Comparison of ENCODE assay signal across 8 cellular contexts in the genomic region with DNA sequence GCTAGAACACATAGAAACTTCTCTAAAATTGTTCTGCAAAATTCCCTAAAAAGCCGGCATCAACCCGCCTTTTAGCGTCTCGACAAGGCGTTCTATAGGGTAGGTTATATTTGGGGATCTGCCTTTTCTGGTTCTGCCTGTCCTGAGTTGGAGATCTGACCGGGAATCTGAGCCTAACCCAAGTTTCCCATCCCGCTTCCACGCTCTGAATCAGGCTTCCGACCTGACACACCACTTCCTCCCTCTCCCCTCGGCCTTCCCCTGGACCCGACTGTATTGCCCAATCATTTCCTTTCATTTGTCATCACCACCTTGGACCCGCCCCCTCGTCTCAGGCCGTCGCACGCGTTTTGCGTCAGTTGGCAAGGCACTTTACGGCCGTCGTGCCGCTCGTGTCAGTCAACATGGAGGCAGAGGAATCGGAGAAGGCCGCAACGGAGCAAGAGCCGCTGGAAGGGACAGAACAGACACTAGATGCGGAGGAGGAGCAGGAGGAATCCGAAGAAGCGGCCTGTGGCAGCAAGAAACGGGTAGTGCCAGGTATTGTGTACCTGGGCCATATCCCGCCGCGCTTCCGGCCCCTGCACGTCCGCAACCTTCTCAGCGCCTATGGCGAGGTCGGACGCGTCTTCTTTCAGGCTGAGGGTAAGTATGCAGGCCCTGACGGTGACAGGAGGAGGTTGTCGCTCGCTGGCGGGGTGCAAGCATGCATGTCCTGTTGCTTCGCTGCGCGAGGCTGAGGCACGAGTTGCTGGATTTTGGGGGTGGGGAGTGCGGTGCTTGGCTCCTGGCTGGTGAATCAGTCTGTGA. TPM values are rescaled to one million over a fixed set of nuclear protein-coding genes. Genes with fewer than 3 reads are reported as not detected.
DNase-seq lines count a peak whose midpoint lies in the region; ATAC-seq, FAIRE-seq and TF ChIP-seq lines count a peak whose summit lies in the region.

ABT1 (plus strand) TSS at position 375 of the 810 bp plus-strand sequence; CDS start at position 405, 30 bp downstream.

- peak within 1 kb of the TSS; percentile 84 for H2AK5ac ChIP-seq in trophoblast cell (ENCODE audit: low read length)

- H3K4me1 ChIP-seq in adrenal gland (replicated peaks in 1 of 2): peaks cover 10 to 16% of the 10 kb centered on the region in 2 donors
- H3K4me1 ChIP-seq in trophoblast cell (ENCODE audit: control insufficient read depth in 1 of 2, insufficient read depth in 2 of 2, low read length in 2 of 2): peaks cover 3 to 9% of the 10 kb centered on the region in 2 experiments

- H3K4me1 Mint-ChIP-seq in type B pancreatic cell (ENCODE audit: unreplicated experiment): no peaks in the 10 kb centered on the region

- peaks cover 0 to 21% of the 10 kb centered on the region in 2 donors for H3K36me3 ChIP-seq in adrenal gland (replicated peaks in 1 of 2)
- H3K36me3 ChIP-seq in trophoblast cell (ENCODE audit: control insufficient read depth in 1 of 2, insufficient read depth in 2 of 2, low read length in 2 of 2): peaks cover 9 to 15% of the 10 kb centered on the region in 2 experiments

- H3K79me1 ChIP-seq in trophoblast cell (ENCODE audit: low read length): peaks cover 5% of the 10 kb centered on the region

- H3K4me2 ChIP-seq in trophoblast cell (ENCODE audit: low read length): peak within 1 kb of the TSS; percentile 97

- H3K79me2 ChIP-seq in trophoblast cell (ENCODE audit: control insufficient read depth, insufficient read depth, low read length, poor library complexity): peaks cover 6% of the 10 kb centered on the region

- WGBS in adrenal gland, 4 donors: 0 to 1% (median 0%) methylated on average over 26 to 51 of the region's 51 CpGs
- no CpG with 5 or more reads among the region's 51 CpGs for WGBS in trophoblast cell (ENCODE audit: extremely low coverage, insufficient coverage, insufficient read length)

- H3K9me3 ChIP-seq in adrenal gland (replicated peaks in 1 of 3) (no peaks in the 10 kb centered on the region), trophoblast cell (ENCODE audit: insufficient read depth, low read depth, low read length) (no peaks in the 10 kb centered on the region)

- DNase-seq in GM12891 (ENCODE audit: insufficient read length, low spot score) (peak; percentile 85), NCI-H1436 treated with DMSO at 0.1 percent for 48 hours (lab: John Stamatoyannopoulos, UW) (peak; percentile 82), T follicular helper cell (ENCODE audit: low read depth) (peak; percentile 95), adrenal gland (peak; percentile 97 to 99 (median 98)), cardiac septum (ENCODE audit: low spot score) (peak; percentile 99), trophoblast cell (peak; percentile 97 to 100), type B pancreatic cell (ENCODE audit: extremely low spot score, unreplicated experiment) (peak; percentile 96)

- FAIRE-seq in GM12891 (lab: Jason Lieb, UNC): peak; percentile 100

- TF ChIP-seq CTCF in adrenal gland (IDR thresholded peaks at IDR 0.05): no peak
- TF ChIP-seq CTCF in type B pancreatic cell (conservative IDR thresholded peaks at IDR 0.05): no peak

- peak within 1 kb of the TSS; percentile 29 to 88 (median 86) for H3K27ac ChIP-seq in adrenal gland
- H3K27ac ChIP-seq in trophoblast cell (ENCODE audit: low read depth, low read length): peak within 1 kb of the TSS; percentile 21

- peak within 1 kb of the TSS; percentile 62 for H2BK120ac ChIP-seq in trophoblast cell (ENCODE audit: insufficient read depth, low read length, poor library complexity)

- H4K91ac ChIP-seq in trophoblast cell (ENCODE audit: low read depth, low read length): peak within 1 kb of the TSS; percentile 75

- H3K27ac Mint-ChIP-seq in type B pancreatic cell: no peak within 1 kb of the TSS

- H3K4me3 ChIP-seq in adrenal gland (peak within 1 kb of the TSS; percentile 56 to 76 (median 64)), trophoblast cell (ENCODE audit: low read depth, low read length) (peak within 1 kb of the TSS; percentile 99)

- intact Hi-C loops in adrenal gland (cut with DNase I): loop anchor here in 1 of 2 donors (5.0 kb wide), 1 partner anchor 254 kb away; no protein-coding TSS in a partner anchor
- intact Hi-C loops in cardiac septum (cut with DNase I): loop anchor here (2.0 to 10.0 kb wide), 3 partner anchors 76 to 1268 kb away; a partner anchor contains a TSS

- peaks cover 20% of the 10 kb centered on the region for H3K27me3 ChIP-seq in adrenal gland
- H3K27me3 ChIP-seq in trophoblast cell (ENCODE audit: insufficient read depth, low read length): no peaks in the 10 kb centered on the region

- H3K4me3 Mint-ChIP-seq in type B pancreatic cell: no peak within 1 kb of the TSS

- H3K36me3 Mint-ChIP-seq in type B pancreatic cell: no peaks in the 10 kb centered on the region

- peak; percentile 73 for TF ChIP-seq POLR2A in GM12891 (IDR thresholded peaks at IDR 0.05; ENCODE audit: low read depth, low read length)
- TF ChIP-seq POLR2A in adrenal gland (IDR thresholded peaks at IDR 0.05): peak; percentile 35 to 81

- peaks cover 33% of the 10 kb centered on the region for H3K27me3 Mint-ChIP-seq in type B pancreatic cell

- peak; percentile 77 for ATAC-seq in HG02840 (IDR thresholded peaks at IDR 0.05; ENCODE audit: low FRiP score, unreplicated experiment)

- no peaks in the 10 kb centered on the region for H3K9me3 Mint-ChIP-seq in type B pancreatic cell

- H3K23ac ChIP-seq in trophoblast cell (ENCODE audit: low read length): no peak within 1 kb of the TSS

- peak within 1 kb of the TSS; percentile 72 for H3K14ac ChIP-seq in trophoblast cell (ENCODE audit: low read length)

- peak within 1 kb of the TSS; percentile 99 for H3K4ac ChIP-seq in trophoblast cell (ENCODE audit: low read depth, low read length)

- peak within 1 kb of the TSS; percentile 100 for H4K8ac ChIP-seq in trophoblast cell (ENCODE audit: low read depth, low read length)

- H4K12ac ChIP-seq in trophoblast cell (ENCODE audit: low read depth, low read length): peak within 1 kb of the TSS; percentile 96

- no peak within 1 kb of the TSS for H2BK12ac ChIP-seq in trophoblast cell (ENCODE audit: low read length)

- peak within 1 kb of the TSS; percentile 80 for H2AFZ ChIP-seq in trophoblast cell (ENCODE audit: insufficient read depth, low read length, poor library complexity)

- peak within 1 kb of the TSS; percentile 94 for H3K18ac ChIP-seq in trophoblast cell (ENCODE audit: low read length)

- peak within 1 kb of the TSS; percentile 71 for H2BK5ac ChIP-seq in trophoblast cell (ENCODE audit: low read depth, low read length, poor library complexity)

- H3K9ac ChIP-seq in trophoblast cell (ENCODE audit: low read length): peak within 1 kb of the TSS; percentile 97

TF ChIP-seq in GM12891, 5 proteins besides CTCF, POLR2A, EP300 and RAD21:
- TF ChIP-seq PAX5 (IDR thresholded peaks at IDR 0.05; ENCODE audit: insufficient read depth, low read length, severe bottlenecking): no peak
- TF ChIP-seq POLR2AphosphoS5 (IDR thresholded peaks at IDR 0.05; ENCODE audit: low read depth, low read length): peak; percentile 81
- peak; percentile 89 for TF ChIP-seq POU2F2 (IDR thresholded peaks at IDR 0.05; ENCODE audit: low read depth, low read length)
- TF ChIP-seq TAF1 (IDR thresholded peaks at IDR 0.05; ENCODE audit: low read depth, low read length): peak; percentile 84
- peak; percentile 94 for TF ChIP-seq SPI1 (IDR thresholded peaks at IDR 0.05; ENCODE audit: low read depth, low read length)

RNA-seq across cellular contexts. Expression of gene ABT1, which starts in this region (rescaled TPM):
- 18.4 TPM for polyA plus RNA-seq in GM12891 (2012; ENCODE audit: low read depth, missing spikeins)
- total RNA-seq in adrenal gland: 10 to 100 TPM; 11.4 to 21.6 (median 12.4) TPM
- 10 to 100 TPM in 1 of 3 donors, 1 to 10 TPM in 2; 7.3 to 10.1 (median 9.1) TPM for polyA plus RNA-seq in adrenal gland
- 7.4 TPM for total RNA-seq in cardiac septum
- 18.2 and 18.3 TPM in 2 replicates for polyA plus RNA-seq in trophoblast cell (2013)
- total RNA-seq in type B pancreatic cell (ENCODE audit: low replicate concordance): 21.4 and 23.9 TPM in 2 replicates

Comparison
In these comparisons a context has a peak if more than half of its experiments do, and no peak if none do; other contexts are left out.
1. Peak in every context shown above with its lines: DNase-seq, ATAC-seq, H3K4me3 ChIP-seq and H3K27ac ChIP-seq.